Comparison of ENCODE assay signal across 10 cellular contexts in genomic region chrX:78945186-78945912, GRCh38. TPM values are rescaled to one million over a fixed set of nuclear protein-coding genes. Genes with fewer than 3 reads are reported as not detected.
A peak's percentile ranks its signal among the peaks of the same experiment; 100 is the strongest.
DNase-seq lines count a peak whose midpoint lies in the region; ATAC-seq and TF ChIP-seq lines count a peak whose summit lies in the region.
"Had no signal": no experiment of that assay in that cellular context is flagged by ENCODE, and none has a peak within 500 bp of the region (broad histone marks: within the 10 kb centered on the region; RNA-seq: fewer than 3 reads in every experiment).

TSS of gene P2RY10 (plus strand) at chrX:78945391. CDS start at chrX:78960521, 15,130 bp downstream.

- peak within 1 kb of the TSS; percentile 58 to 85 (median 74) for H3K27ac ChIP-seq in spleen
- H3K27ac ChIP-seq in prostate gland = no peak within 1 kb of the TSS

- H3K9me3 ChIP-seq in spleen (no peaks in the 10 kb centered on the region), prostate gland (no peaks in the 10 kb centered on the region)

- POLR2A ChIA-PET in activated CD8-positive, alpha-beta memory T cell treated with anti-CD3 and anti-CD28 coated beads for 36 hours (lab: Charles Lee) = interaction anchor here (1.5 kb wide), 1 partner anchor 22 kb away, joined by 5 read pairs; no protein-coding TSS in a partner anchor

- TF ChIP-seq POLR2A in spleen (IDR thresholded peaks at IDR 0.05) (peak in 2 of 3 donors; percentile 50 to 74), prostate gland (IDR thresholded peaks at IDR 0.05) (no peak)

- intact Hi-C loops in T-helper 2 cell treated with Interferon-gamma antibody and Interleukin-4, amounts not matched to agents 100 ng/mL and 5 ng/mL, for 36 hours (cut with micrococcal nuclease) = loop anchor here (1.0 to 10.0 kb wide), 10 partner anchors 137 to 1862 kb away; partner anchors contain the start of genes BRWD3, CYSLTR1 and RTL3
- intact Hi-C loops in spleen (cut with DNase I; ENCODE audit: low total_unique reads) (no loop called here), prostate gland (cut with DNase I) (no loop called here), posterior vena cava (cut with DNase I) (no loop called here)

- H3K4me1 ChIP-seq in spleen = peaks cover under 1 to 29% (median 8%) of the 10 kb centered on the region in 6 donors
- no peaks in the 10 kb centered on the region for H3K4me1 ChIP-seq in prostate gland (replicated peaks)

- no peak for DNase-seq in activated CD8-positive, alpha-beta memory T cell treated with anti-CD3 and anti-CD28 coated beads, Interleukin-2, amount 50 U/mL, for 48 hours
- DNase-seq in spleen (no peak), prostate gland (ENCODE audit: low spot score) (no peak), posterior vena cava (ENCODE audit: low spot score) (no peak), mucosa of gallbladder (ENCODE audit: low spot score) (no peak)

- H3K27me3 ChIP-seq in spleen (replicated peaks in 1 of 7) (peaks cover 0 to 4% (median 0%) of the 10 kb centered on the region in 7 donors), prostate gland (replicated peaks; ENCODE audit: insufficient read depth) (no peaks in the 10 kb centered on the region)

- 31 to 45% (median 43%) methylated on average over 5 of the region's 5 CpGs for WGBS in spleen, 5 donors
- 59% methylated on average over 5 of the region's 5 CpGs for WGBS in prostate gland

- CTCF ChIA-PET in activated CD8-positive, alpha-beta memory T cell treated with anti-CD3 and anti-CD28 coated beads for 36 hours (lab: Charles Lee) = no interaction called here

- ATAC-seq in HG03045 (IDR thresholded peaks at IDR 0.05; ENCODE audit: unreplicated experiment) = peak; percentile 77

- H3K36me3 ChIP-seq in spleen = no peaks in the 10 kb centered on the region
- no peaks in the 10 kb centered on the region for H3K36me3 ChIP-seq in prostate gland

- no peak for TF ChIP-seq CTCF in spleen (IDR thresholded peaks at IDR 0.05 in 8 of 11, conservative IDR thresholded peaks at IDR 0.05 in 3 of 11)
- TF ChIP-seq CTCF in prostate gland (IDR thresholded peaks at IDR 0.05) = no peak

- H3K4me3 ChIP-seq in spleen (peak within 1 kb of the TSS; percentile 15 to 67 (median 36)), prostate gland (no peak within 1 kb of the TSS)

RNA-seq across cellular contexts. Expression of gene P2RY10, which starts in this region (rescaled TPM):
- total RNA-seq in activated CD8-positive, alpha-beta memory T cell treated with anti-CD3 and anti-CD28 coated beads for 36 hours = 10 to 100 TPM; 57.5 to 57.8 TPM
- 62.6 and 69.7 TPM in 2 replicates for total RNA-seq in T-helper 2 cell treated with Interferon-gamma antibody and Interleukin-4, amounts not matched to agents 100 ng/mL and 5 ng/mL, for 36 hours
- total RNA-seq in spleen (10 to 100 TPM; 28.8 to 41.4 (median 30.5) TPM), prostate gland (under 1 TPM in 1 of 2 donors, not detected in 1; 0.96 TPM), posterior vena cava (not detected), mucosa of gallbladder (1.5 TPM)
- polyA plus RNA-seq in spleen = 10 to 100 TPM; 12.0 to 14.0 (median 13.1) TPM
- total RNA-seq: kidney epithelial cell, temporal lobe had no signal

Comparison
In these comparisons a context has a peak if more than half of its experiments do, and no peak if none do; other contexts are left out.
1. RNA of gene P2RY10 (total RNA-seq): 62.6 to 69.7 TPM in T-helper 2 cell treated with Interferon-gamma antibody and Interleukin-4, amounts not matched to agents 100 ng/mL and 5 ng/mL, for 36 hours, 57.5 to 57.8 TPM in activated CD8-positive, alpha-beta memory T cell treated with anti-CD3 and anti-CD28 coated beads for 36 hours and 28.8 to 41.4 TPM in spleen; 1.5 TPM in mucosa of gallbladder (single experiment), 0.96 TPM in prostate gland and not detected in posterior vena cava; every median in the first group is over 10 times any median in the second.
2. H3K27ac ChIP-seq: peak in spleen (8 of 8); none in prostate gland (0 of 2).
3. H3K4me3 ChIP-seq: peak in spleen (8 of 8); none in prostate gland (0 of 2).